ENCODE assay signal across 1 cellular context in genomic region chr17:54694287-54694887, GRCh38.
TF ChIP-seq lines count a peak whose summit lies in the region.

No MANE protein-coding gene starts in this region.

TF ChIP-seq in SK-N-SH, 30 proteins besides CTCF, POLR2A, EP300 and RAD21 (continued from another document):
- TF ChIP-seq POLR2AphosphoS5 (IDR thresholded peaks at IDR 0.05; ENCODE audit: low read depth, low read length): no peak
TF ChIP-seq in SK-N-SH: peak in this region for 0.
